ENCODE assay signal across 8 cellular contexts in genomic region chr1:1435094-1435903, GRCh38. TPM values are rescaled to one million over a fixed set of nuclear protein-coding genes. Genes with fewer than 3 reads are reported as not detected.
DNase-seq lines count a peak whose midpoint lies in the region; ATAC-seq and TF ChIP-seq lines count a peak whose summit lies in the region.

TSS of gene VWA1 (plus strand) at chr1:1435690. CDS start at chr1:1435749, 59 bp downstream.

- H3K27ac ChIP-seq in heart left ventricle (peak within 1 kb of the TSS; percentile 73 to 99 (median 91)), tibial nerve (peak within 1 kb of the TSS; percentile 49 to 99 (median 86))

- DNase-seq in AG08395 (ENCODE audit: low spot score), result peak; percentile 94
- peak; percentile 45 to 85 for DNase-seq in HAP-1 (ENCODE audit: low spot score in 2 of 2)
- peak; percentile 32 for DNase-seq in SK-MEL-5 (ENCODE audit: low read depth, low spot score)
- DNase-seq in amniotic epithelial cell (ENCODE audit: low read depth), result peak; percentile 50
- peak; percentile 77 to 83 (median 77) for DNase-seq in heart left ventricle
- DNase-seq in posterior vena cava (ENCODE audit: low spot score), result peak; percentile 89
- DNase-seq in tibial nerve (ENCODE audit: low spot score in 2 of 2), result peak in 1 of 2 donors; percentile 52

- TF ChIP-seq CTCF in heart left ventricle (IDR thresholded peaks at IDR 0.05) (no peak), tibial nerve (IDR thresholded peaks at IDR 0.05) (peak in 1 of 5 experiments; percentile 14)

- in situ Hi-C loops in HAP-1 (cut with MboI; ENCODE audit: low sequenced_read_pairs), result loop anchor here (5.0 kb wide), 1 partner anchor 33 kb away; no protein-coding TSS in a partner anchor
- in situ Hi-C loops in SK-MEL-5 (cut with HindIII; ENCODE audit: low pct_unique_long_range_greater_than_20kb, low sequenced_read_pairs), result no loop called here

- TF ChIP-seq EP300 in tibial nerve (IDR thresholded peaks at IDR 0.05), result peak in 1 of 2 donors; percentile 48

- intact Hi-C loops in heart left ventricle (cut with DNase I), result no loop called here
- intact Hi-C loops in posterior vena cava (cut with DNase I), result loop anchor here in 1 of 2 donors (5.0 kb wide), 1 partner anchor 33 kb away; no protein-coding TSS in a partner anchor

- H3K36me3 ChIP-seq in HAP-1 (replicated peaks), result peaks cover 2% of the 10 kb centered on the region; the same call in 1 of the 2 replicates
- no peaks in the 10 kb centered on the region for H3K36me3 ChIP-seq in heart left ventricle
- H3K36me3 ChIP-seq in tibial nerve, result peaks cover 0 to 17% (median 0%) of the 10 kb centered on the region in 3 donors

- peak in 3 of 4 donors; percentile 27 to 60 (median 56) for ATAC-seq in heart left ventricle
- no peak for ATAC-seq in GM18517 (IDR thresholded peaks at IDR 0.05; ENCODE audit: unreplicated experiment)

- no peaks in the 10 kb centered on the region for H3K9me3 ChIP-seq in HAP-1
- H3K9me3 ChIP-seq in heart left ventricle, result no peaks in the 10 kb centered on the region
- H3K9me3 ChIP-seq in tibial nerve, result no peaks in the 10 kb centered on the region

- H3K4me1 ChIP-seq in HAP-1 (peaks cover 21% of the 10 kb centered on the region), heart left ventricle (peaks cover 17 to 72% (median 61%) of the 10 kb centered on the region in 12 donors), tibial nerve (peaks cover 10 to 93% (median 69%) of the 10 kb centered on the region in 4 donors)

- WGBS in heart left ventricle, 4 donors, result 8 to 29% (median 14%) methylated on average over 25 to 91 of the region's 91 CpGs
- WGBS in tibial nerve, 2 donors, result 18 to 46% methylated on average over 13 to 41 of the region's 91 CpGs

- H3K27me3 ChIP-seq in HAP-1 (ENCODE audit: low read depth) (no peaks in the 10 kb centered on the region), heart left ventricle (peaks cover 0 to 35% (median 0%) of the 10 kb centered on the region in 9 donors), tibial nerve (peaks cover 0 to 6% of the 10 kb centered on the region in 2 donors)

- TF ChIP-seq POLR2A in heart left ventricle (IDR thresholded peaks at IDR 0.05), result peak in 1 of 2 donors; percentile 63
- peak in 1 of 2 donors; percentile 53 for TF ChIP-seq POLR2A in tibial nerve (IDR thresholded peaks at IDR 0.05)

- peak within 1 kb of the TSS; percentile 56 for H3K4me3 ChIP-seq in HAP-1
- H3K4me3 ChIP-seq in heart left ventricle, result peak within 1 kb of the TSS; percentile 28 to 69 (median 62)
- H3K4me3 ChIP-seq in tibial nerve, result peak within 1 kb of the TSS; percentile 45 to 72 (median 56)

RNA-seq across cellular contexts. Expression of gene VWA1, which starts in this region (rescaled TPM):
- 11.7 and 15.3 TPM in 2 replicates for total RNA-seq in SK-MEL-5 (2014; rRNA removed; shearing (Covaris generic))
- 24.4 and 34.6 TPM in 2 replicates for polyA plus RNA-seq in SK-MEL-5 (2015; cell fraction: cytosol; rRNA removed)
- polyA plus RNA-seq in SK-MEL-5 (2015; cell fraction: nucleus; rRNA removed), result 3.5 and 11.5 TPM in 2 replicates
- total RNA-seq in heart left ventricle (10 to 100 TPM; 11.0 to 49.5 (median 18.8) TPM), posterior vena cava (10 to 100 TPM; 59.8 to 67.7 TPM), tibial nerve (100 to 1,000 TPM; 142 to 261 (median 161) TPM)
- 10 to 100 TPM in 1 of 2 donors, 1 to 10 TPM in 1; 7.0 to 13.2 TPM for polyA plus RNA-seq in heart left ventricle
